Comparison of ENCODE assay signal across 10 cellular contexts in genomic region chr16:20041924-20042596, GRCh38. TPM values are rescaled to one million over a fixed set of nuclear protein-coding genes. Genes with fewer than 3 reads are reported as not detected.
"Had no signal": no experiment of that assay in that cellular context is flagged by ENCODE, and none has a peak within 500 bp of the region (broad histone marks: within the 10 kb centered on the region; RNA-seq: fewer than 3 reads in every experiment).

No MANE protein-coding gene starts in this region.

- H3K9me3 ChIP-seq: HAP-1 had no signal

- H3K4me3 Mint-ChIP-seq: HFFc6 had no signal

- H3K27ac Mint-ChIP-seq: HFFc6 had no signal

- H3K27ac ChIP-seq: GM23248, HL-60 had no signal

- DNase-seq: H7, HFFc6, IMR-90, KBM-7 had no signal

- H3K36me3 ChIP-seq: HAP-1 had no signal

- H3K4me1 ChIP-seq: HAP-1 had no signal

- H3K4me3 ChIP-seq: GM23248, HAP-1 had no signal

- H3K9ac ChIP-seq: GM23248 had no signal

- H2AFZ ChIP-seq: GM23248 had no signal

- ATAC-seq: HCT116 had no signal

RNA-seq across cellular contexts. Expression of gene GPR139, which starts 31.6 kb away (rescaled TPM):
- total RNA-seq: GM23248, H4, H7, HFFc6, HT1080, IMR-90 had no signal
- polyA plus RNA-seq: GM23248, IMR-90 had no signal
